1 cellular context compared by ENCODE assay signal in the genomic region with DNA sequence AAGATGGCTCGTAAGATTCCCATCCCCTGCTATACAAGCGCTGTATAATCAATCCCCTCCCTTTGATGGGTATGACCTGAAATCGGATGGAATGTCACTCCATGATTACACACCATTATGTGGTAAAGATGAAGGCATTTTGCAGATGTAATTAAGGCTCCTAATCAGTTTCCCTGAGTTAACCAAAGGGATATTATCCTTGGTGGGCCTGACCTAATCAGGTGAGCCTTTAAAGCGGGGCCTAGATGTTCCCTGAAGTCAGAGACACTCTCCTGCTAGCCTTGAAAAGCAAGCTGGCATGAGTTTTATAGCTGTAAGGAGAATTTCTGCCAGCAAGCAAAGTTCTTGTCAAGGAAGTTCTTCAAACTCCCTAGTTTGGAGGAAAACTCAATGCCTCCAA.
A peak's percentile ranks its signal among the peaks of the same experiment; 100 is the strongest.
TF ChIP-seq lines count a peak whose summit lies in the region.

No MANE protein-coding gene starts in this region.

TF ChIP-seq in HEK293, 187 proteins besides CTCF, POLR2A, EP300 and RAD21:
- TF ChIP-seq, protein P1, sequence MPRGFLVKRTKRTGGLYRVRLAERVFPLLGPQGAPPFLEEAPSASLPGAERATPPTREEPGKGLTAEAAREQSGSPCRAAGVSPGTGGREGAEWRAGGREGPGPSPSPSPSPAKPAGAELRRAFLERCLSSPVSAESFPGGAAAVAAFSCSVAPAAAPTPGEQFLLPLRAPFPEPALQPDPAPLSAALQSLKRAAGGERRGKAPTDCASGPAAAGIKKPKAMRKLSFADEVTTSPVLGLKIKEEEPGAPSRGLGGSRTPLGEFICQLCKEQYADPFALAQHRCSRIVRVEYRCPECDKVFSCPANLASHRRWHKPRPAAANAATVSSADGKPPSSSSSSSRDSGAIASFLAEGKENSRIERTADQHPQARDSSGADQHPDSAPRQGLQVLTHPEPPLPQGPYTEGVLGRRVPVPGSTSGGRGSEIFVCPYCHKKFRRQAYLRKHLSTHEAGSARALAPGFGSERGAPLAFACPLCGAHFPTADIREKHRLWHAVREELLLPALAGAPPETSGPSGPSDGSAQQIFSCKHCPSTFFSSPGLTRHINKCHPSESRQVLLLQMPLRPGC (tag by site-specific recombination; IDR thresholded peaks at IDR 0.05) = no peak
- TF ChIP-seq ZNF155 (tag by site-specific recombination; IDR thresholded peaks at IDR 0.05) (no peak), ZNF10 (tag by site-specific recombination; IDR thresholded peaks at IDR 0.05) (peak; percentile 97), ZNF138 (tag by site-specific recombination; IDR thresholded peaks at IDR 0.05; ENCODE audit: borderline replicate concordance) (no peak), ZNF48 (tag by site-specific recombination; IDR thresholded peaks at IDR 0.05) (no peak)
TF ChIP-seq in HEK293: peak in this region for 1.
